In the genomic region with DNA sequence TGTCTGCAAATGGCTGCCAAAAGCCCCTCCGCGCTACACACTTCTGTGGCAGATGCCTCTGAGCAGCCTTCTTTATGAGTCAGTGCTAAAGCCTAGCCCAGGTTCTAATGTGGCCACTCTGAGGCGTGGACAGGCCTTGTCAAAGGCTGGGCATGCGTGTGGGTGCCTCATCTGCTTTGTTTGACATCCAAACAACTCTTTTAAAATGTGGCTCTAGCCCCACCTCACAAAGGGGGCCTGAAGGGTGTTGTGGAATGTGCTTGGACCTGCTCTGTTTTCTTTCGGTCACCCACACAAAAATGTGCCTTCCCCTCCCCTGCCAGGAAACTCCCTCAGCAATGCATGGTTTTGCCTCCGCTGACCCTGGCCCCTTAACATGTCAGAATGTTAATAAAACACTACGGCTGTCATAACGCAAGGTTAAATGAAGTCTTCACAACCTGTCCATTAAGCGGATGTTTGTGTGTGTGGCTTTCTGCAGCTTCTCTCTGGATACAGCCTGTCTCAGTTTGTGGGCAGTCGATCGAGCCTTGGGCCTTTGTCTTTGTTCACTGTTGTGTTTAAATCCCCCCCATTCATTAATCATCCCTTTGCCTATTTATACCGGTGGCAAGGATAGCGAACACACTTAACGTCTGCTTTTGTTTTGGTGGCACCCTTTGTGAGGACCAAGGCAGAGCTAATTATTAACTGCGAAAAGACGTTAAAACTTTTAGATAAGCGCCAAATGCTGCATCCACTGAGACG, we compare ENCODE assay signal across 1 cellular context.
TF ChIP-seq lines count a peak whose summit lies in the region.

No MANE protein-coding gene starts in this region.

TF ChIP-seq in HepG2, 621 proteins besides CTCF, POLR2A, EP300 and RAD21 (continued from another document and continues in another):
- TF ChIP-seq, protein P1, sequence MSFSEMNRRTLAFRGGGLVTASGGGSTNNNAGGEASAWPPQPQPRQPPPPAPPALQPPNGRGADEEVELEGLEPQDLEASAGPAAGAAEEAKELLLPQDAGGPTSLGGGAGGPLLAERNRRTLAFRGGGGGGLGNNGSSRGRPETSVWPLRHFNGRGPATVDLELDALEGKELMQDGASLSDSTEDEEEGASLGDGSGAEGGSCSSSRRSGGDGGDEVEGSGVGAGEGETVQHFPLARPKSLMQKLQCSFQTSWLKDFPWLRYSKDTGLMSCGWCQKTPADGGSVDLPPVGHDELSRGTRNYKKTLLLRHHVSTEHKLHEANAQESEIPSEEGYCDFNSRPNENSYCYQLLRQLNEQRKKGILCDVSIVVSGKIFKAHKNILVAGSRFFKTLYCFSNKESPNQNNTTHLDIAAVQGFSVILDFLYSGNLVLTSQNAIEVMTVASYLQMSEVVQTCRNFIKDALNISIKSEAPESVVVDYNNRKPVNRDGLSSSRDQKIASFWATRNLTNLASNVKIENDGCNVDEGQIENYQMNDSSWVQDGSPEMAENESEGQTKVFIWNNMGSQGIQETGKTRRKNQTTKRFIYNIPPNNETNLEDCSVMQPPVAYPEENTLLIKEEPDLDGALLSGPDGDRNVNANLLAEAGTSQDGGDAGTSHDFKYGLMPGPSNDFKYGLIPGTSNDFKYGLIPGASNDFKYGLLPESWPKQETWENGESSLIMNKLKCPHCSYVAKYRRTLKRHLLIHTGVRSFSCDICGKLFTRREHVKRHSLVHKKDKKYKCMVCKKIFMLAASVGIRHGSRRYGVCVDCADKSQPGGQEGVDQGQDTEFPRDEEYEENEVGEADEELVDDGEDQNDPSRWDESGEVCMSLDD (CRISPR knock-in tag; IDR thresholded peaks at IDR 0.05; ENCODE audit: borderline replicate concordance): 0 out of 2 replicates have a peak, but pooled peaks have one; percentile 57
- TF ChIP-seq, protein P2, sequence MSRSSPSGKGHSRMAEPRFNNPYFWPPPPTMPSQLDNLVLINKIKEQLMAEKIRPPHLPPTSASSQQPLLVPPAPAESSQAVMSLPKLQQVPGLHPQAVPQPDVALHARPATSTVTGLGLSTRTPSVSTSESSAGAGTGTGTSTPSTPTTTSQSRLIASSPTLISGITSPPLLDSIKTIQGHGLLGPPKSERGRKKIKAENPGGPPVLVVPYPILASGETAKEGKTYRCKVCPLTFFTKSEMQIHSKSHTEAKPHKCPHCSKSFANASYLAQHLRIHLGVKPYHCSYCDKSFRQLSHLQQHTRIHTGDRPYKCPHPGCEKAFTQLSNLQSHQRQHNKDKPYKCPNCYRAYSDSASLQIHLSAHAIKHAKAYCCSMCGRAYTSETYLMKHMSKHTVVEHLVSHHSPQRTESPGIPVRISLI (CRISPR knock-in tag; IDR thresholded peaks at IDR 0.05; ENCODE audit: borderline replicate concordance): peak; percentile 59; the same call in 1 of the 2 replicates
- no peak for TF ChIP-seq FOSL1 (CRISPR knock-in tag; IDR thresholded peaks at IDR 0.05; ENCODE audit: borderline replicate concordance)
- TF ChIP-seq HNF4G (IDR thresholded peaks at IDR 0.05; ENCODE audit: borderline replicate concordance, low read depth, low read length): no peak; the same call in 1 of the 2 replicates
- no peak for TF ChIP-seq HNF4G (CRISPR knock-in tag; IDR thresholded peaks at IDR 0.05; ENCODE audit: borderline replicate concordance, low read depth)
- TF ChIP-seq NFE2 (CRISPR knock-in tag; IDR thresholded peaks at IDR 0.05): no peak
- TF ChIP-seq ISL2 (CRISPR knock-in tag; IDR thresholded peaks at IDR 0.05): peak; percentile 88
- no peak for TF ChIP-seq DR1 (CRISPR knock-in tag; IDR thresholded peaks at IDR 0.05)
- no peak for TF ChIP-seq ZNF660 (CRISPR knock-in tag; IDR thresholded peaks at IDR 0.05; ENCODE audit: borderline replicate concordance, low read depth)
- TF ChIP-seq RFXAP (CRISPR knock-in tag; IDR thresholded peaks at IDR 0.05; ENCODE audit: borderline replicate concordance): peak; percentile 57; the same call in 1 of the 2 replicates
- TF ChIP-seq CHD2 (IDR thresholded peaks at IDR 0.05; ENCODE audit: low read depth, low read length): no peak
- peak; percentile 62; the same call in 1 of the 2 replicates for TF ChIP-seq ZNF766 (CRISPR knock-in tag; IDR thresholded peaks at IDR 0.05; ENCODE audit: borderline replicate concordance)
- TF ChIP-seq, protein P3, sequence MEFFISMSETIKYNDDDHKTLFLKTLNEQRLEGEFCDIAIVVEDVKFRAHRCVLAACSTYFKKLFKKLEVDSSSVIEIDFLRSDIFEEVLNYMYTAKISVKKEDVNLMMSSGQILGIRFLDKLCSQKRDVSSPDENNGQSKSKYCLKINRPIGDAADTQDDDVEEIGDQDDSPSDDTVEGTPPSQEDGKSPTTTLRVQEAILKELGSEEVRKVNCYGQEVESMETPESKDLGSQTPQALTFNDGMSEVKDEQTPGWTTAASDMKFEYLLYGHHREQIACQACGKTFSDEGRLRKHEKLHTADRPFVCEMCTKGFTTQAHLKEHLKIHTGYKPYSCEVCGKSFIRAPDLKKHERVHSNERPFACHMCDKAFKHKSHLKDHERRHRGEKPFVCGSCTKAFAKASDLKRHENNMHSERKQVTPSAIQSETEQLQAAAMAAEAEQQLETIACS (CRISPR knock-in tag; IDR thresholded peaks at IDR 0.05): no peak
- no peak for TF ChIP-seq ZSCAN21 (CRISPR knock-in tag; IDR thresholded peaks at IDR 0.05; ENCODE audit: borderline replicate concordance)
- no peak for TF ChIP-seq U2AF2 (IDR thresholded peaks at IDR 0.05; ENCODE audit: low read depth, low read length)
- TF ChIP-seq, protein P4, sequence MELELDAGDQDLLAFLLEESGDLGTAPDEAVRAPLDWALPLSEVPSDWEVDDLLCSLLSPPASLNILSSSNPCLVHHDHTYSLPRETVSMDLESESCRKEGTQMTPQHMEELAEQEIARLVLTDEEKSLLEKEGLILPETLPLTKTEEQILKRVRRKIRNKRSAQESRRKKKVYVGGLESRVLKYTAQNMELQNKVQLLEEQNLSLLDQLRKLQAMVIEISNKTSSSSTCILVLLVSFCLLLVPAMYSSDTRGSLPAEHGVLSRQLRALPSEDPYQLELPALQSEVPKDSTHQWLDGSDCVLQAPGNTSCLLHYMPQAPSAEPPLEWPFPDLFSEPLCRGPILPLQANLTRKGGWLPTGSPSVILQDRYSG (CRISPR knock-in tag; IDR thresholded peaks at IDR 0.05): peak; percentile 79; the same call in 1 of the 2 replicates
- TF ChIP-seq ZNF446 (CRISPR knock-in tag; IDR thresholded peaks at IDR 0.05): no peak
- TF ChIP-seq ZNF780A (CRISPR knock-in tag; IDR thresholded peaks at IDR 0.05): no peak
- TF ChIP-seq SOX6 (IDR thresholded peaks at IDR 0.05): no peak
- peak; percentile 95 for TF ChIP-seq SOX6 (CRISPR knock-in tag; IDR thresholded peaks at IDR 0.05)
- TF ChIP-seq, protein P5, sequence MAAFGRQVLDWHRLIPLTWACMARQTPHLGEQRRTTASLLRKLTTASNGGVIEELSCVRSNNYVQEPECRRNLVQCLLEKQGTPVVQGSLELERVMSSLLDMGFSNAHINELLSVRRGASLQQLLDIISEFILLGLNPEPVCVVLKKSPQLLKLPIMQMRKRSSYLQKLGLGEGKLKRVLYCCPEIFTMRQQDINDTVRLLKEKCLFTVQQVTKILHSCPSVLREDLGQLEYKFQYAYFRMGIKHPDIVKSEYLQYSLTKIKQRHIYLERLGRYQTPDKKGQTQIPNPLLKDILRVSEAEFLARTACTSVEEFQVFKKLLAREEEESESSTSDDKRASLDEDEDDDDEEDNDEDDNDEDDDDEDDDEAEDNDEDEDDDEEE (CRISPR knock-in tag; IDR thresholded peaks at IDR 0.05): no peak
- TF ChIP-seq KDM5A (IDR thresholded peaks at IDR 0.05; ENCODE audit: borderline replicate concordance, low read length): no peak
- TF ChIP-seq POGZ (CRISPR knock-in tag; IDR thresholded peaks at IDR 0.05): peak; percentile 83; the same call in 1 of the 2 replicates
- TF ChIP-seq REL (CRISPR knock-in tag; conservative IDR thresholded peaks at IDR 0.05): no peak
- TF ChIP-seq ZNF776 (CRISPR knock-in tag; IDR thresholded peaks at IDR 0.05): no peak
- TF ChIP-seq, protein P6, sequence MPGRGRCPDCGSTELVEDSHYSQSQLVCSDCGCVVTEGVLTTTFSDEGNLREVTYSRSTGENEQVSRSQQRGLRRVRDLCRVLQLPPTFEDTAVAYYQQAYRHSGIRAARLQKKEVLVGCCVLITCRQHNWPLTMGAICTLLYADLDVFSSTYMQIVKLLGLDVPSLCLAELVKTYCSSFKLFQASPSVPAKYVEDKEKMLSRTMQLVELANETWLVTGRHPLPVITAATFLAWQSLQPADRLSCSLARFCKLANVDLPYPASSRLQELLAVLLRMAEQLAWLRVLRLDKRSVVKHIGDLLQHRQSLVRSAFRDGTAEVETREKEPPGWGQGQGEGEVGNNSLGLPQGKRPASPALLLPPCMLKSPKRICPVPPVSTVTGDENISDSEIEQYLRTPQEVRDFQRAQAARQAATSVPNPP (CRISPR knock-in tag; IDR thresholded peaks at IDR 0.05): no peak
- TF ChIP-seq DMAP1 (CRISPR knock-in tag; IDR thresholded peaks at IDR 0.05): peak; percentile 55; the same call in 1 of the 2 replicates
- peak; percentile 71; the same call in 2 of the 3 replicates for TF ChIP-seq MXI1 (IDR thresholded peaks at IDR 0.05; ENCODE audit: borderline replicate concordance, low read depth, low read length)
- TF ChIP-seq, protein P7, sequence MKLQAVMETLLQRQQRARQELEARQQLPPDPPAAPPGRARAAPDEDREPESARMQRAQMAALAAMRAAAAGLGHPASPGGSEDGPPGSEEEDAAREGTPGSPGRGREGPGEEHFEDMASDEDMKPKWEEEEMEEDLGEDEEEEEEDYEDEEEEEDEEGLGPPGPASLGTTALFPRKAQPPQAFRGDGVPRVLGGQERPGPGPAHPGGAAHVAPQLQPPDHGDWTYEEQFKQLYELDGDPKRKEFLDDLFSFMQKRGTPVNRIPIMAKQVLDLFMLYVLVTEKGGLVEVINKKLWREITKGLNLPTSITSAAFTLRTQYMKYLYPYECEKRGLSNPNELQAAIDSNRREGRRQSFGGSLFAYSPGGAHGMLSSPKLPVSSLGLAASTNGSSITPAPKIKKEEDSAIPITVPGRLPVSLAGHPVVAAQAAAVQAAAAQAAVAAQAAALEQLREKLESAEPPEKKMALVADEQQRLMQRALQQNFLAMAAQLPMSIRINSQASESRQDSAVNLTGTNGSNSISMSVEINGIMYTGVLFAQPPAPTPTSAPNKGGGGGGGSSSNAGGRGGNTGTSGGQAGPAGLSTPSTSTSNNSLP (IDR thresholded peaks at IDR 0.05; ENCODE audit: low read depth, low read length): peak; percentile 46
- no peak for TF ChIP-seq ZNF496 (CRISPR knock-in tag; IDR thresholded peaks at IDR 0.05; ENCODE audit: insufficient replicate concordance)
- no peak for TF ChIP-seq PHF5A (CRISPR knock-in tag; IDR thresholded peaks at IDR 0.05; ENCODE audit: low read depth, unreplicated experiment)
- TF ChIP-seq CREB1 (IDR thresholded peaks at IDR 0.05): no peak
- peak; percentile 75 for TF ChIP-seq CREB1 (CRISPR knock-in tag; IDR thresholded peaks at IDR 0.05)
- TF ChIP-seq, protein P8, sequence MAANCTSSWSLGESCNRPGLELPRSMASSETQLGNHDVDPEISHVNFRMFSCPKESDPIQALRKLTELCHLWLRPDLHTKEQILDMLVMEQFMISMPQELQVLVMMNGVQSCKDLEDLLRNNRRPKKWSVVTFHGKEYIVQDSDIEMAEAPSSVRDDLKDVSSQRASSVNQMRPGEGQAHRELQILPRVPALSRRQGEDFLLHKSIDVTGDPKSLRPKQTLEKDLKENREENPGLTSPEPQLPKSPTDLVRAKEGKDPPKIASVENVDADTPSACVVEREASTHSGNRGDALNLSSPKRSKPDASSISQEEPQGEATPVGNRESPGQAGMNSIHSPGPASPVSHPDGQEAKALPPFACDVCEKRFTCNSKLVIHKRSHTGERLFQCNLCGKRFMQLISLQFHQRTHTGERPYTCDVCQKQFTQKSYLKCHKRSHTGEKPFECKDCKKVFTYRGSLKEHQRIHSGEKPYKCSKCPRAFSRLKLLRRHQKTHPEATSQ (CRISPR knock-in tag; IDR thresholded peaks at IDR 0.05; ENCODE audit: borderline replicate concordance): peak; percentile 68; the same call in 1 of the 2 replicates
- no peak for TF ChIP-seq AGO2 (optimal IDR thresholded peaks at IDR 0.05; ENCODE audit: low read depth, low read length)
- TF ChIP-seq, protein P9, sequence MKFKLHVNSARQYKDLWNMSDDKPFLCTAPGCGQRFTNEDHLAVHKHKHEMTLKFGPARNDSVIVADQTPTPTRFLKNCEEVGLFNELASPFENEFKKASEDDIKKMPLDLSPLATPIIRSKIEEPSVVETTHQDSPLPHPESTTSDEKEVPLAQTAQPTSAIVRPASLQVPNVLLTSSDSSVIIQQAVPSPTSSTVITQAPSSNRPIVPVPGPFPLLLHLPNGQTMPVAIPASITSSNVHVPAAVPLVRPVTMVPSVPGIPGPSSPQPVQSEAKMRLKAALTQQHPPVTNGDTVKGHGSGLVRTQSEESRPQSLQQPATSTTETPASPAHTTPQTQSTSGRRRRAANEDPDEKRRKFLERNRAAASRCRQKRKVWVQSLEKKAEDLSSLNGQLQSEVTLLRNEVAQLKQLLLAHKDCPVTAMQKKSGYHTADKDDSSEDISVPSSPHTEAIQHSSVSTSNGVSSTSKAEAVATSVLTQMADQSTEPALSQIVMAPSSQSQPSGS (CRISPR knock-in tag; IDR thresholded peaks at IDR 0.05): peak; percentile 59
- peak; percentile 60; the same call in 1 of the 2 replicates for TF ChIP-seq ZNF816 (CRISPR knock-in tag; IDR thresholded peaks at IDR 0.05; ENCODE audit: borderline replicate concordance)
- TF ChIP-seq, protein P10, sequence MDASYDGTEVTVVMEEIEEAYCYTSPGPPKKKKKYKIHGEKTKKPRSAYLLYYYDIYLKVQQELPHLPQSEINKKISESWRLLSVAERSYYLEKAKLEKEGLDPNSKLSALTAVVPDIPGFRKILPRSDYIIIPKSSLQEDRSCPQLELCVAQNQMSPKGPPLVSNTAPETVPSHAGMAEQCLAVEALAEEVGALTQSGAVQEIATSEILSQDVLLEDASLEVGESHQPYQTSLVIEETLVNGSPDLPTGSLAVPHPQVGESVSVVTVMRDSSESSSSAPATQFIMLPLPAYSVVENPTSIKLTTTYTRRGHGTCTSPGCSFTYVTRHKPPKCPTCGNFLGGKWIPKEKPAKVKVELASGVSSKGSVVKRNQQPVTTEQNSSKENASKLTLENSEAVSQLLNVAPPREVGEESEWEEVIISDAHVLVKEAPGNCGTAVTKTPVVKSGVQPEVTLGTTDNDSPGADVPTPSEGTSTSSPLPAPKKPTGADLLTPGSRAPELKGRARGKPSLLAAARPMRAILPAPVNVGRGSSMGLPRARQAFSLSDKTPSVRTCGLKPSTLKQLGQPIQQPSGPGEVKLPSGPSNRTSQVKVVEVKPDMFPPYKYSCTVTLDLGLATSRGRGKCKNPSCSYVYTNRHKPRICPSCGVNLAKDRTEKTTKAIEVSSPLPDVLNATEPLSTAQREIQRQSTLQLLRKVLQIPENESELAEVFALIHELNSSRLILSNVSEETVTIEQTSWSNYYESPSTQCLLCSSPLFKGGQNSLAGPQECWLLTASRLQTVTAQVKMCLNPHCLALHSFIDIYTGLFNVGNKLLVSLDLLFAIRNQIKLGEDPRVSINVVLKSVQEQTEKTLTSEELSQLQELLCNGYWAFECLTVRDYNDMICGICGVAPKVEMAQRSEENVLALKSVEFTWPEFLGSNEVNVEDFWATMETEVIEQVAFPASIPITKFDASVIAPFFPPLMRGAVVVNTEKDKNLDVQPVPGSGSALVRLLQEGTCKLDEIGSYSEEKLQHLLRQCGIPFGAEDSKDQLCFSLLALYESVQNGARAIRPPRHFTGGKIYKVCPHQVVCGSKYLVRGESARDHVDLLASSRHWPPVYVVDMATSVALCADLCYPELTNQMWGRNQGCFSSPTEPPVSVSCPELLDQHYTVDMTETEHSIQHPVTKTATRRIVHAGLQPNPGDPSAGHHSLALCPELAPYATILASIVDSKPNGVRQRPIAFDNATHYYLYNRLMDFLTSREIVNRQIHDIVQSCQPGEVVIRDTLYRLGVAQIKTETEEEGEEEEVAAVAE (CRISPR knock-in tag; IDR thresholded peaks at IDR 0.05; ENCODE audit: borderline replicate concordance): no peak
